In genomic region chr11:75024068-75024449, GRCh38 we compare ENCODE assay signal across 12 cellular contexts.
"Had no signal": no experiment of that assay in that cellular context is flagged by ENCODE, and none has a peak within 500 bp of the region (broad histone marks: within the 10 kb centered on the region; RNA-seq: fewer than 3 reads in every experiment).

No MANE protein-coding gene starts in this region.

- H3K9me3 ChIP-seq: thoracic aorta had no signal

- H3K36me3 ChIP-seq: thoracic aorta had no signal

- H3K27ac ChIP-seq: thoracic aorta had no signal

- ATAC-seq: activated T-cell treated with anti-CD3 and anti-CD28 coated beads, Interleukin-2, amount 50 U/mL, for 72 hours; left colon; stimulated activated naive CD8-positive, alpha-beta T cell treated with anti-CD3 and anti-CD28 coated beads, Interleukin-15, Interleukin-2, amounts not matched to agents 100 U/mL and 50 U/mL, for 24 hours had no signal

- H3K4me3 ChIP-seq: thoracic aorta had no signal

- DNase-seq: activated CD4-positive, alpha-beta memory T cell treated with anti-CD3 and anti-CD28 coated beads for 36 hours; activated gamma-delta T cell treated with Interleukin-2 at 50 U/mL for 16 hours; activated naive CD8-positive, alpha-beta T cell treated with anti-CD3 and anti-CD28 coated beads for 36 hours; activated T-cell treated with anti-CD3 and anti-CD28 coated beads, Interleukin-2, amount 50 U/mL, for 72 hours; aorta; effector CD4-positive, alpha-beta T cell; left colon; stimulated activated CD4-positive, alpha-beta T cell treated with anti-CD3 and anti-CD28 coated beads, Interleukin-4, amount 100 ng/mL, for 1 hour; stimulated activated CD8-positive, alpha-beta memory T cell treated with anti-CD3 and anti-CD28 coated beads, Interleukin-4, amount 100 ng/mL, for 48 hours; stimulated activated naive CD8-positive, alpha-beta T cell treated with anti-CD3 and anti-CD28 coated beads, Interleukin-15, Interleukin-2, amounts not matched to agents 100 U/mL and 50 U/mL, for 24 hours; T-helper 9 cell had no signal
